1 cellular context compared by ENCODE assay signal in the genomic region with DNA sequence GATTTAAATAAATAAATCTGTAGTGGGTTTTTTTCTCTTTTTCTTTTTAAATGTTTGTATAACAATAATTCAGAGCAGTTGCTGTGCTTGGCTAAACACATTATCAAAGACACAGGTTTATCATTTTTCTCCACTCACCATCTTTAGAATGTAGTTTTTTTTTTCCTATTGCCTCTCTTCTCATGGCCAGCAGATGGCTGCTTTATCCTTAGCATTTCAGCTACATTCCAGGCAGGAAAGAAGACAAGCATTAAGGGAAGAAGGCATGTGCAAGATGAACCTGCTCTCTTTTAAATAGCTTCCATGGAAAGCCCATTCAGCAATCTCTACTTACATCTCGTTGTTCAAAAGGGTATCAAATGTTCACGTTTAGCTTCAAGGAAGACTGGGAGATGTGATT.
TF ChIP-seq lines count a peak whose summit lies in the region.

No MANE protein-coding gene starts in this region.

TF ChIP-seq in IMR-90, 13 proteins besides CTCF, POLR2A, EP300 and RAD21 (continued from another document):
- TF ChIP-seq CEBPB (IDR thresholded peaks at IDR 0.05; ENCODE audit: low read depth, low read length) (no peak), NFE2L2 (IDR thresholded peaks at IDR 0.05; ENCODE audit: low read depth, low read length) (no peak), MAZ (IDR thresholded peaks at IDR 0.05; ENCODE audit: borderline replicate concordance, low read depth, low read length) (no peak)
